11 cellular contexts compared by ENCODE assay signal in the genomic region with DNA sequence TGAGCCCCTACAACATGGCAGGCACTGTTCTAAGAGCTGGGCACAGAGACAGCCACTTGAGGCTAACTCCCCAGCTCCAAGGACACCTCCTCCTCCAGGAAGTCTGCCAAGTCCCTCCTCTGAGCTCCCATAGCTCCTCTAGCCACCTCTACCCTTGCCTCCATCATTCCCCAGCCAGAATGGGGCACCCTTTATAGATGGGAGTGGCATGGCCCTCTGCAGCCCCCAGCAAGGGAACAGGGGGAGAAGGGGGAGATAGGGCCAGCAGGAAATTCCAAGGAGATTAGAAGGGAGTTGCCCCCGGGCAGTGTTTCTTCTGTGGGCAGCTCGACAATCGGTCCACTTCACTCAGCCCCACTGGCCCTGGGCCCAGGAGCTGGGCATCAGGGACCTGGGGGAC. TPM values are rescaled to one million over a fixed set of nuclear protein-coding genes. Genes with fewer than 3 reads are reported as not detected.
A peak's percentile ranks its signal among the peaks of the same experiment; 100 is the strongest.
DNase-seq lines count a peak whose midpoint lies in the region; ATAC-seq and TF ChIP-seq lines count a peak whose summit lies in the region.
"Had no signal": no experiment of that assay in that cellular context is flagged by ENCODE, and none has a peak within 500 bp of the region (broad histone marks: within the 10 kb centered on the region; RNA-seq: fewer than 3 reads in every experiment).

No MANE protein-coding gene starts in this region.

- no peaks in the 10 kb centered on the region for H3K9me3 ChIP-seq in adrenal gland (replicated peaks in 1 of 3)
- no peaks in the 10 kb centered on the region for H3K9me3 ChIP-seq in stomach
- H3K9me3 ChIP-seq in mucosa of descending colon = no peaks in the 10 kb centered on the region

- peaks cover 10% of the 10 kb centered on the region for H3K27me3 Mint-ChIP-seq in glutamatergic neuron (ENCODE audit: unreplicated experiment)
- H3K27me3 Mint-ChIP-seq: central memory CD8-positive, alpha-beta T cell had no signal

- H3K4me3 Mint-ChIP-seq in glutamatergic neuron (ENCODE audit: unreplicated experiment) = peak overlapping the region; percentile 25
- H3K4me3 Mint-ChIP-seq: central memory CD8-positive, alpha-beta T cell had no signal

- TF ChIP-seq POLR2A in adrenal gland (IDR thresholded peaks at IDR 0.05) = no peak
- TF ChIP-seq POLR2A in stomach (IDR thresholded peaks at IDR 0.05) = no peak

- H3K36me3 Mint-ChIP-seq in glutamatergic neuron (ENCODE audit: unreplicated experiment) = peaks cover 7% of the 10 kb centered on the region

- ATAC-seq in mucosa of descending colon (no peak), HG02973 (IDR thresholded peaks at IDR 0.05; ENCODE audit: unreplicated experiment) (no peak), GM18517 (IDR thresholded peaks at IDR 0.05; ENCODE audit: unreplicated experiment) (no peak)
- ATAC-seq: HCT116, left colon had no signal

- H3K4me1 Mint-ChIP-seq in glutamatergic neuron (ENCODE audit: low read depth, unreplicated experiment) = peaks cover 59% of the 10 kb centered on the region

- peak overlapping the region; percentile 26 to 96 (median 62) for H3K27ac ChIP-seq in adrenal gland
- H3K27ac ChIP-seq in stomach = peak overlapping the region; percentile 37 to 92 (median 67)

- WGBS in adrenal gland, 4 donors = 20 to 27% (median 26%) methylated on average over 1 to 3 of the region's 3 CpGs; no CpG with 5 or more reads in 1 of the 4 donors
- 25 to 35% (median 30%) methylated on average over 3 of the region's 3 CpGs for WGBS in stomach, 5 donors

- H3K36me3 ChIP-seq in adrenal gland (replicated peaks in 1 of 2) = no peaks in the 10 kb centered on the region
- no peaks in the 10 kb centered on the region for H3K36me3 ChIP-seq in stomach
- H3K36me3 ChIP-seq in mucosa of descending colon (ENCODE audit: low read depth) = no peaks in the 10 kb centered on the region

- TF ChIP-seq EP300 in stomach (IDR thresholded peaks at IDR 0.05) = no peak

- H3K9me3 Mint-ChIP-seq in glutamatergic neuron (ENCODE audit: unreplicated experiment) = peaks cover 14% of the 10 kb centered on the region
- H3K9me3 Mint-ChIP-seq: central memory CD8-positive, alpha-beta T cell had no signal

- TF ChIP-seq CTCF in adrenal gland (IDR thresholded peaks at IDR 0.05) (no peak), glutamatergic neuron (IDR thresholded peaks at IDR 0.05; ENCODE audit: partially characterized antibody, unreplicated experiment) (no peak), stomach (IDR thresholded peaks at IDR 0.05) (no peak), mucosa of descending colon (IDR thresholded peaks at IDR 0.05) (no peak)

- H3K4me1 ChIP-seq in adrenal gland (replicated peaks in 1 of 2) = peaks cover 87 to 92% of the 10 kb centered on the region in 2 donors
- peaks cover 71 to 97% (median 82%) of the 10 kb centered on the region in 4 donors for H3K4me1 ChIP-seq in stomach
- H3K4me1 ChIP-seq in mucosa of descending colon (ENCODE audit: low read depth) = peaks cover 18% of the 10 kb centered on the region

- DNase-seq in H4 (ENCODE audit: low spot score) (peak; percentile 51), adrenal gland (peak in 6 of 7 donors; percentile 67 to 82 (median 75)), glutamatergic neuron (no peak), stomach (no peak), mucosa of descending colon (no peak), UCSD-AML1 (lab: John Stamatoyannopoulos, UW; ENCODE audit: unreplicated experiment) (no peak)

- intact Hi-C loops in adrenal gland (cut with DNase I) = no loop called here
- intact Hi-C loops in stomach (cut with DNase I; ENCODE audit: low total_unique reads) = no loop called here
- intact Hi-C loops in mucosa of descending colon (cut with DNase I, micrococcal nuclease) = no loop called here

- H3K27me3 ChIP-seq in adrenal gland (no peaks in the 10 kb centered on the region), stomach (no peaks in the 10 kb centered on the region)

- H3K27ac Mint-ChIP-seq in glutamatergic neuron (ENCODE audit: unreplicated experiment) = peak overlapping the region; percentile 28

- no peak overlapping the region for H3K4me3 ChIP-seq in adrenal gland
- no peak overlapping the region for H3K4me3 ChIP-seq in stomach
- no peak overlapping the region for H3K4me3 ChIP-seq in mucosa of descending colon

RNA-seq across cellular contexts. Expression of a gene that starts 19.7 kb away (rescaled TPM):
- not detected in 2 replicates for total RNA-seq in H4 (2014; rRNA removed; shearing (Covaris generic))
- total RNA-seq in adrenal gland = under 1 TPM in 1 of 8 donors, not detected in 7; 0.29 TPM
- polyA plus RNA-seq in adrenal gland = under 1 TPM in 2 of 3 donors, not detected in 1; 0.10 to 0.22 TPM
- total RNA-seq in glutamatergic neuron (ENCODE audit: unreplicated experiment) = not detected
- total RNA-seq in stomach = 10 to 100 TPM in 1 of 5 donors, 1 to 10 TPM in 2, not detected in 2; 1.5 to 15.1 (median 4.8) TPM
- under 1 TPM; 0.13 to 0.62 (median 0.46) TPM for polyA plus RNA-seq in stomach
- 10 to 100 TPM; 11.6 to 35.0 (median 30.0) TPM for total RNA-seq in mucosa of descending colon

Comparison
In these comparisons a context has a peak if more than half of its experiments do, and no peak if none do; other contexts are left out.
1. DNase-seq: peak in H4 (single experiment) and adrenal gland (6 of 7); none in glutamatergic neuron (single experiment), stomach (single experiment), mucosa of descending colon (0 of 3) and UCSD-AML1 (single experiment).